14 cellular contexts compared by ENCODE assay signal in genomic region chr15:58528197-58528870, GRCh38.
DNase-seq lines count a peak whose midpoint lies in the region; ATAC-seq, FAIRE-seq and TF ChIP-seq lines count a peak whose summit lies in the region.
"Had no signal": no experiment of that assay in that cellular context is flagged by ENCODE, and none has a peak within 500 bp of the region (broad histone marks: within the 10 kb centered on the region; RNA-seq: fewer than 3 reads in every experiment).

No MANE protein-coding gene starts in this region.

- intact Hi-C loops in right cardiac atrium (cut with DNase I) (loop anchor here in 1 of 4 donors (10.0 kb wide), 1 partner anchor 254 kb away; no protein-coding TSS in a partner anchor), prostate gland (cut with DNase I) (no loop called here), CD14-positive monocyte (cut with micrococcal nuclease) (loop anchor here in 1 of 2 donors (10.0 kb wide), 2 partner anchors 216 to 284 kb away; partner anchors contain the start of gene ADAM10)

- H3K27me3 ChIP-seq in astrocyte (ENCODE audit: insufficient read depth, low read length) (no peaks in the 10 kb centered on the region), right cardiac atrium (ENCODE audit: control insufficient read depth, insufficient read depth) (no peaks in the 10 kb centered on the region), prostate gland (replicated peaks; ENCODE audit: insufficient read depth) (no peaks in the 10 kb centered on the region)

- H3K9me3 Mint-ChIP-seq in astrocyte (ENCODE audit: unreplicated experiment), result no peaks in the 10 kb centered on the region
- H3K9me3 Mint-ChIP-seq in CD14-positive monocyte, result peaks cover 0 to 3% (median 0%) of the 10 kb centered on the region in 7 donors
- H3K9me3 Mint-ChIP-seq: activated CD4-positive, alpha-beta T cell treated with anti-CD3 and anti-CD28 coated beads, Interleukin-2, amount 10 ng/mL, durations not matched to agents 7 days and 5 days; activated naive CD4-positive, alpha-beta T cell treated with anti-CD3 and anti-CD28 coated beads, Interleukin-2, amount 50 U/mL, for 24 hours; CD8-positive, alpha-beta T cell had no signal

- H3K4me3 ChIP-seq in astrocyte (ENCODE audit: insufficient read depth, low read depth, low read length) (no peak overlapping the region), right cardiac atrium (ENCODE audit: low read length) (no peak overlapping the region), prostate gland (no peak overlapping the region)

- DNase-seq in ELF-1 (ENCODE audit: low read depth, low spot score) (peak; percentile 48), astrocyte (ENCODE audit: low read depth) (peak; percentile 77), right cardiac atrium (peak in 1 of 3 donors; percentile 41), prostate gland (ENCODE audit: low spot score) (peak; percentile 48), dermis blood vessel endothelial cell (no peak), MV-4-11 (lab: John Stamatoyannopoulos, UW) (no peak), CD14-positive monocyte (ENCODE audit: low spot score) (no peak)
- DNase-seq in stimulated activated naive CD8-positive, alpha-beta T cell treated with anti-CD3 and anti-CD28 coated beads, Interleukin-15, Interleukin-2, amounts not matched to agents 100 U/mL and 50 U/mL, for 24 hours, result no peak
- DNase-seq: activated CD4-positive, alpha-beta T cell treated with anti-CD3 and anti-CD28 coated beads, Interleukin-2, amount 10 ng/mL, durations not matched to agents 7 days and 5 days; CD8-positive, alpha-beta T cell; NCI-H748 treated with DMSO at 0.1 percent for 48 hours; stimulated activated CD4-positive, alpha-beta T cell treated with anti-CD3 and anti-CD28 coated beads, Interleukin-4, amount 100 ng/mL, for 24 hours; substantia nigra had no signal

- no peaks in the 10 kb centered on the region for H3K36me3 Mint-ChIP-seq in astrocyte (ENCODE audit: low read depth, unreplicated experiment)
- H3K36me3 Mint-ChIP-seq in CD14-positive monocyte, result peaks cover 0 to 1% of the 10 kb centered on the region in 2 donors
- H3K36me3 Mint-ChIP-seq: activated naive CD4-positive, alpha-beta T cell treated with anti-CD3 and anti-CD28 coated beads, Interleukin-2, amount 50 U/mL, for 24 hours; CD8-positive, alpha-beta T cell had no signal

- H3K4me2 ChIP-seq in astrocyte (ENCODE audit: low read length), result peak overlapping the region; percentile 14

- H3K36me3 ChIP-seq in astrocyte (ENCODE audit: insufficient read depth, low read length) (no peaks in the 10 kb centered on the region), prostate gland (no peaks in the 10 kb centered on the region)

- H3K4me1 Mint-ChIP-seq in astrocyte (ENCODE audit: low read depth, unreplicated experiment) (peaks cover 7% of the 10 kb centered on the region), CD14-positive monocyte (peaks cover 43% of the 10 kb centered on the region)
- H3K4me1 Mint-ChIP-seq: activated CD4-positive, alpha-beta T cell treated with anti-CD3 and anti-CD28 coated beads, Interleukin-2, amount 10 ng/mL, durations not matched to agents 7 days and 5 days; activated naive CD4-positive, alpha-beta T cell treated with anti-CD3 and anti-CD28 coated beads, Interleukin-2, amount 50 U/mL, for 24 hours had no signal

- H3K27ac Mint-ChIP-seq in astrocyte (ENCODE audit: unreplicated experiment) (peak overlapping the region; percentile 2), CD14-positive monocyte (no peak overlapping the region)
- H3K27ac Mint-ChIP-seq: activated CD4-positive, alpha-beta T cell treated with anti-CD3 and anti-CD28 coated beads, Interleukin-2, amount 10 ng/mL, durations not matched to agents 7 days and 5 days; activated naive CD4-positive, alpha-beta T cell treated with anti-CD3 and anti-CD28 coated beads, Interleukin-2, amount 50 U/mL, for 24 hours; CD8-positive, alpha-beta T cell had no signal

- H3K4me3 Mint-ChIP-seq in astrocyte (ENCODE audit: unreplicated experiment), result no peak overlapping the region
- no peak overlapping the region for H3K4me3 Mint-ChIP-seq in CD14-positive monocyte
- H3K4me3 Mint-ChIP-seq: activated CD4-positive, alpha-beta T cell treated with anti-CD3 and anti-CD28 coated beads, Interleukin-2, amount 10 ng/mL, durations not matched to agents 7 days and 5 days; activated naive CD4-positive, alpha-beta T cell treated with anti-CD3 and anti-CD28 coated beads, Interleukin-2, amount 50 U/mL, for 24 hours; CD8-positive, alpha-beta T cell had no signal

- H3K27ac ChIP-seq in astrocyte (ENCODE audit: low read depth, low read length) (no peak overlapping the region), right cardiac atrium (ENCODE audit: low read length) (peak overlapping the region; percentile 43), prostate gland (no peak overlapping the region)

- ATAC-seq in right cardiac atrium, result peak; percentile 62 to 65
- no peak for ATAC-seq in stimulated activated naive CD8-positive, alpha-beta T cell treated with anti-CD3 and anti-CD28 coated beads, Interleukin-15, Interleukin-2, amounts not matched to agents 100 U/mL and 50 U/mL, for 24 hours
- ATAC-seq: CD8-positive, alpha-beta T cell had no signal

- no peak for TF ChIP-seq POLR2A in prostate gland (IDR thresholded peaks at IDR 0.05)

- no peaks in the 10 kb centered on the region for H3K79me2 ChIP-seq in astrocyte (ENCODE audit: insufficient read depth, low read length)

- FAIRE-seq in astrocyte (lab: Jason Lieb, UNC), result no peak

- H3K4me1 ChIP-seq in astrocyte (ENCODE audit: insufficient read depth, low read length) (peaks cover 3% of the 10 kb centered on the region), right cardiac atrium (ENCODE audit: control insufficient read depth, insufficient read depth, low read length) (peaks cover 13% of the 10 kb centered on the region), prostate gland (replicated peaks) (no peaks in the 10 kb centered on the region)

- H3K27me3 Mint-ChIP-seq in astrocyte (ENCODE audit: low read depth, unreplicated experiment), result peaks cover 4% of the 10 kb centered on the region
- no peaks in the 10 kb centered on the region for H3K27me3 Mint-ChIP-seq in CD14-positive monocyte (ENCODE audit: low read depth in 3 of 3)
- H3K27me3 Mint-ChIP-seq: activated naive CD4-positive, alpha-beta T cell treated with anti-CD3 and anti-CD28 coated beads, Interleukin-2, amount 50 U/mL, for 24 hours had no signal

- no peaks in the 10 kb centered on the region for H4K20me1 ChIP-seq in astrocyte (ENCODE audit: insufficient read depth, low read length)

- H2AFZ ChIP-seq in astrocyte (ENCODE audit: low read depth, low read length), result no peak overlapping the region

- H3K9ac ChIP-seq in astrocyte (ENCODE audit: low read length), result no peak overlapping the region

- no peaks in the 10 kb centered on the region for H3K9me3 ChIP-seq in astrocyte (ENCODE audit: insufficient read depth, low read depth, low read length)
- no peaks in the 10 kb centered on the region for H3K9me3 ChIP-seq in right cardiac atrium (ENCODE audit: control insufficient read depth, low read length)
- H3K9me3 ChIP-seq in prostate gland, result no peaks in the 10 kb centered on the region

- 59% methylated on average over 12 of the region's 12 CpGs for WGBS in right cardiac atrium
- 36% methylated on average over 12 of the region's 12 CpGs for WGBS in prostate gland

- TF ChIP-seq CTCF in astrocyte (IDR thresholded peaks at IDR 0.05; ENCODE audit: insufficient read depth, low read depth, low read length) (no peak), prostate gland (IDR thresholded peaks at IDR 0.05) (no peak), CD14-positive monocyte (IDR thresholded peaks at IDR 0.05) (no peak)

Comparison
In these comparisons a context has a peak if more than half of its experiments do, and no peak if none do; other contexts are left out.
1. DNase-seq: peak in ELF-1 (single experiment), astrocyte (single experiment) and prostate gland (single experiment); none in stimulated activated naive CD8-positive, alpha-beta T cell treated with anti-CD3 and anti-CD28 coated beads, Interleukin-15, Interleukin-2, amounts not matched to agents 100 U/mL and 50 U/mL, for 24 hours (single experiment), dermis blood vessel endothelial cell (single experiment), MV-4-11 (single experiment) and CD14-positive monocyte (single experiment).